ENCODE assay signal across 8 cellular contexts in the genomic region with DNA sequence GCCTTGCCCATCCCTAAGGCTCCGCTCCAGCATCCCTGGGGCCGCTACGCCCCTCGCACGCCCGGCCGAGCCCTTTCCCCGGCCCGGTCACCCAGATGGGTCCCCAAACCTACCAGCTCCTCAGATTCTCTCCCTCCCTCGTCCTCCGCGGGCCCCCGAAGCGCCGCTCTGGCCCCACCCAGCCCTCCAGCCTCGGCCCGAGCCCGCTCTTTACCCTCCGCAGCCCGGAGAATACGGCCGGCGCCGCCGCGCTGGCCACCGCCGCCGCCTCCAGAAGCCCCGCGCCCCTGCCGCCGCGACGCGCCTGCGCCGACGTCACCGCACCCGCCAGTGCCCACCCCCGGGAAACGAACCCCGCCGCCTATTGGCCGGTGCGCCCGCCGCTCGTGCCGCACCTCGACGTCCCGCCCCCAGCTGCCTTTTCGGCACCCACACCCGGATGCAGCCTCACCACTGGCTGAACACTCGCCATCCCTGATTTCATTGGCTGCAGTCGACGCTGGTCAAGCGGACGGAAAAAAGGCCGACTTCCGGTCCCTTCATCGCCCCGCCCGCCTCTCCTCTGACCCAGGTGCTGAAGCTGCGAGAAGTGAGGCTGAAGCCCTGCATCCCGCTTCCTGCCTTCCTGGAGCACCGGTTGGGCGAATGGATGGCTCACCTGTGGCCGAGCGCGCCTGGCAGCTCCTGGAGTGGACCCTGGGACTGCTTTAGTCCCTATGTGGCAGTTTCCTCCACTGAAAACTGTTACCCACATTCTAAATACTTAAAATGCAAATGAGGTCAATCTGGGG. TPM values are rescaled to one million over a fixed set of nuclear protein-coding genes. Genes with fewer than 3 reads are reported as not detected.
DNase-seq lines count a peak whose midpoint lies in the region; ATAC-seq and TF ChIP-seq lines count a peak whose summit lies in the region.

A gene (minus strand): TSS at position 292 of the 791 bp plus-strand sequence. CDS start 1,364 bp downstream, outside the sequence.

- intact Hi-C loops in left ventricle myocardium inferior (cut with micrococcal nuclease) (no loop called here), prostate gland (cut with DNase I) (loop anchor here (2.0 kb wide), 1 partner anchor 14 kb away; a partner anchor contains a TSS)

- peak within 1 kb of the TSS; percentile 99 for H3K4me3 ChIP-seq in left ventricle myocardium inferior
- peak within 1 kb of the TSS; percentile 97 to 99 for H3K4me3 ChIP-seq in prostate gland
- H3K4me3 ChIP-seq in urinary bladder (ENCODE audit: low read depth, low read length): peak within 1 kb of the TSS; percentile 78

- DNase-seq in GM13977 (ENCODE audit: low spot score) (peak; percentile 98), NCI-H1694 (lab: John Stamatoyannopoulos, UW) (peak; percentile 71), amniotic stem cell (lab: John Stamatoyannopoulos, UW) (peak; percentile 95), left ventricle myocardium inferior (peak; percentile 97), prostate gland (ENCODE audit: low spot score) (peak; percentile 98)

- peaks cover 34% of the 10 kb centered on the region for H3K36me3 ChIP-seq in left ventricle myocardium inferior
- H3K36me3 ChIP-seq in prostate gland: peaks cover 2 to 5% of the 10 kb centered on the region in 2 donors
- peaks cover 3% of the 10 kb centered on the region for H3K36me3 ChIP-seq in urinary bladder (ENCODE audit: insufficient read depth)

- H3K4me1 ChIP-seq in left ventricle myocardium inferior (peaks cover 56% of the 10 kb centered on the region), prostate gland (replicated peaks) (peaks cover 7% of the 10 kb centered on the region), urinary bladder (ENCODE audit: insufficient read depth) (no peaks in the 10 kb centered on the region)

- H3K27ac ChIP-seq in left ventricle myocardium inferior (replicated peaks) (peak within 1 kb of the TSS; percentile 99), prostate gland (peak within 1 kb of the TSS; percentile 94 to 97), urinary bladder (ENCODE audit: low read depth) (peak within 1 kb of the TSS; percentile 94)

- no peaks in the 10 kb centered on the region for H3K27me3 Mint-ChIP-seq in T-helper 1 cell treated with Interleukin-12 subunit alpha and Interleukin-12 subunit beta and Interleukin-4 antibody, amounts not matched to agents 30 μg/mL and 1 μg/mL, for 36 hours (ENCODE audit: low read depth)

- peak within 1 kb of the TSS; percentile 81 for H3K27ac Mint-ChIP-seq in T-helper 1 cell treated with Interleukin-12 subunit alpha and Interleukin-12 subunit beta and Interleukin-4 antibody, amounts not matched to agents 30 μg/mL and 1 μg/mL, for 36 hours

- ATAC-seq in HG02884 (IDR thresholded peaks at IDR 0.05; ENCODE audit: unreplicated experiment): peak; percentile 79

- peak within 1 kb of the TSS; percentile 95 for H3K4me3 Mint-ChIP-seq in T-helper 1 cell treated with Interleukin-12 subunit alpha and Interleukin-12 subunit beta and Interleukin-4 antibody, amounts not matched to agents 30 μg/mL and 1 μg/mL, for 36 hours

- in situ Hi-C loops in GM13977 (cut with MboI; ENCODE audit: low pct_unique_long_range_greater_than_20kb, low sequenced_read_pairs, unreplicated experiment): no loop called here

- peaks cover 22% of the 10 kb centered on the region for H3K4me1 Mint-ChIP-seq in T-helper 1 cell treated with Interleukin-12 subunit alpha and Interleukin-12 subunit beta and Interleukin-4 antibody, amounts not matched to agents 30 μg/mL and 1 μg/mL, for 36 hours (ENCODE audit: low read depth)

- H3K9me3 ChIP-seq in left ventricle myocardium inferior (replicated peaks) (no peaks in the 10 kb centered on the region), prostate gland (no peaks in the 10 kb centered on the region)

- no peaks in the 10 kb centered on the region for H3K9me3 Mint-ChIP-seq in T-helper 1 cell treated with Interleukin-12 subunit alpha and Interleukin-12 subunit beta and Interleukin-4 antibody, amounts not matched to agents 30 μg/mL and 1 μg/mL, for 36 hours

- no peak for TF ChIP-seq CTCF in GM13977 (IDR thresholded peaks at IDR 0.05; ENCODE audit: extremely low read depth, insufficient read depth, missing control alignments)
- TF ChIP-seq CTCF in left ventricle myocardium inferior (IDR thresholded peaks at IDR 0.05; ENCODE audit: borderline replicate concordance): no peak
- TF ChIP-seq CTCF in prostate gland (IDR thresholded peaks at IDR 0.05): peak; percentile 27 to 83 (median 48)

- 1% methylated on average over 71 of the region's 73 CpGs for WGBS in prostate gland
- WGBS in urinary bladder: under 1% methylated on average over 73 of the region's 73 CpGs

- TF ChIP-seq POLR2A in prostate gland (IDR thresholded peaks at IDR 0.05): peak; percentile 93

- peaks cover 18% of the 10 kb centered on the region for H3K36me3 Mint-ChIP-seq in T-helper 1 cell treated with Interleukin-12 subunit alpha and Interleukin-12 subunit beta and Interleukin-4 antibody, amounts not matched to agents 30 μg/mL and 1 μg/mL, for 36 hours (ENCODE audit: low read depth)

- H3K27me3 ChIP-seq in left ventricle myocardium inferior (ENCODE audit: low read depth) (no peaks in the 10 kb centered on the region), prostate gland (replicated peaks; ENCODE audit: insufficient read depth) (no peaks in the 10 kb centered on the region)

RNA-seq across cellular contexts. Expression of the gene that starts here (rescaled TPM):
- 74.6 TPM for total RNA-seq in left ventricle myocardium inferior
- total RNA-seq in prostate gland: 100 to 1,000 TPM in 1 of 2 donors, 10 to 100 TPM in 1; 87.1 to 107 TPM
- total RNA-seq in urinary bladder: 71.9 TPM
- 129 TPM for polyA plus RNA-seq in urinary bladder

Comparison
In these comparisons a context has a peak if more than half of its experiments do, and no peak if none do; other contexts are left out.
1. Peak in every context shown above with its lines: DNase-seq, ATAC-seq, H3K4me3 ChIP-seq and H3K27ac ChIP-seq.
2. CTCF ChIP-seq: peak in prostate gland (4 of 4); none in GM13977 (single experiment) and left ventricle myocardium inferior (single experiment).